ENCODE assay signal across 15 cellular contexts in genomic region chr6:118320652-118321051, GRCh38.
DNase-seq lines count a peak whose midpoint lies in the region; ATAC-seq and TF ChIP-seq lines count a peak whose summit lies in the region.
"Had no signal": no experiment of that assay in that cellular context is flagged by ENCODE, and none has a peak within 500 bp of the region (broad histone marks: within the 10 kb centered on the region; RNA-seq: fewer than 3 reads in every experiment).

No MANE protein-coding gene starts in this region.

- no peak for ATAC-seq in GM18867 (IDR thresholded peaks at IDR 0.05; ENCODE audit: unreplicated experiment)
- ATAC-seq: activated CD8-positive, alpha-beta T cell treated with anti-CD3 and anti-CD28 coated beads, Interleukin-2, amount 10 ng/mL, durations not matched to agents 7 days and 5 days; activated T-cell treated with anti-CD3 and anti-CD28 coated beads, Interleukin-2, amount 50 U/mL, for 4 hours; heart left ventricle had no signal

- TF ChIP-seq CTCF in astrocyte of the spinal cord (IDR thresholded peaks at IDR 0.05; ENCODE audit: low read depth, low read length), result no peak
- no peak for TF ChIP-seq CTCF in fibroblast of villous mesenchyme (IDR thresholded peaks at IDR 0.05; ENCODE audit: insufficient read depth, low read depth, low read length)

- no peak for TF ChIP-seq RAD21 in Ishikawa (IDR thresholded peaks at IDR 0.05; ENCODE audit: low read depth)

- in situ Hi-C loops in astrocyte of the spinal cord (cut with HindIII; ENCODE audit: low sequenced_read_pairs), result no loop called here

- peak; percentile 41 for DNase-seq in DMS79 (lab: John Stamatoyannopoulos, UW)
- peak; percentile 24 for DNase-seq in astrocyte of the spinal cord (ENCODE audit: low read depth, low spot score)
- DNase-seq in fibroblast of villous mesenchyme (ENCODE audit: low read depth), result peak; percentile 6
- no peak for DNase-seq in activated CD4-positive, CD25-positive, alpha-beta regulatory T cell treated with anti-CD3 and anti-CD28 coated beads, Interleukin-2, amount 50 U/mL, for 72 hours
- no peak for DNase-seq in stimulated activated naive CD4-positive, alpha-beta T cell treated with Interleukin-2 at 50 U/mL for 16 hours (lab: John Stamatoyannopoulos, UW)
- DNase-seq: activated B cell treated with CpG ODN at 0.5 μM for 24 hours; activated CD8-positive, alpha-beta T cell treated with anti-CD3 and anti-CD28 coated beads, Interleukin-2, amount 10 ng/mL, durations not matched to agents 7 days and 5 days; activated T-cell treated with anti-CD3 and anti-CD28 coated beads, Interleukin-2, amount 50 U/mL, for 4 hours; heart left ventricle; NCI-H226; T-helper 9 cell; testis had no signal

- no peak for TF ChIP-seq EP300 in Ishikawa (IDR thresholded peaks at IDR 0.05; ENCODE audit: borderline replicate concordance)

- H3K4me3 ChIP-seq in astrocyte of the spinal cord (ENCODE audit: low read depth, low read length), result no peak overlapping the region
- no peak overlapping the region for H3K4me3 ChIP-seq in fibroblast of villous mesenchyme (ENCODE audit: low read depth, low read length)
- H3K4me3 ChIP-seq: cardiac muscle cell, heart left ventricle, testis had no signal

TF ChIP-seq in Ishikawa, 13 proteins besides CTCF, POLR2A, EP300 and RAD21:
- TF ChIP-seq NFIC (IDR thresholded peaks at IDR 0.05), result 0 out of 2 replicates have a peak, but pooled peaks have one; percentile 25
- TF ChIP-seq CREB1 (IDR thresholded peaks at IDR 0.05; ENCODE audit: low read depth), result no peak
- no peak for TF ChIP-seq TEAD4 (IDR thresholded peaks at IDR 0.05)

Comparison
In these comparisons a context has a peak if more than half of its experiments do, and no peak if none do; other contexts are left out.
1. DNase-seq: peak in DMS79 (single experiment), astrocyte of the spinal cord (single experiment) and fibroblast of villous mesenchyme (single experiment); none in activated CD4-positive, CD25-positive, alpha-beta regulatory T cell treated with anti-CD3 and anti-CD28 coated beads, Interleukin-2, amount 50 U/mL, for 72 hours (single experiment) and stimulated activated naive CD4-positive, alpha-beta T cell treated with Interleukin-2 at 50 U/mL for 16 hours (single experiment).